Comparison of ENCODE assay signal across 8 cellular contexts in the genomic region with DNA sequence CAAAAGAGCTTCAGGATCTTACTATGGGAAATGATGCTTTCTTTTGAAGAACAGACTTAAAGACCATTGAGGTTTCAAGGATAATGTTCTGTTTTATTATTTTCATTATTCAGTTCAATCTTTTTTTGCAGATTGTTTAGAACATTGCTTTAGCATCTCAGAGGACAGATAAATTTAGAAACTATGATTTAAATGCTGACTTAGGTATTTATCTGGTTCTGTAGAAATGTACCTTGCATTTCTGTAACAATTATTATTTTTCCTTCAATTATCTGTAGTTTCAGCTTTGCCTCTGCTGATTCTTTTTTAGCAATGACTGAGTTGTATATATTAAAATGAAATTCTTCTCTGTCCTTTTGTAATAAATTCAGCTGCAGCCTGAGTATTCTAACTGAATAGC.
"Had no signal": no experiment of that assay in that cellular context is flagged by ENCODE, and none has a peak within 500 bp of the region (broad histone marks: within the 10 kb centered on the region; RNA-seq: fewer than 3 reads in every experiment).

No MANE protein-coding gene starts in this region.

- H3K4me3 ChIP-seq: GM23338 had no signal

- H3K27ac ChIP-seq: KMS-11 had no signal

- H3K9ac ChIP-seq: KMS-11 had no signal

- FAIRE-seq: H1, H54, HTR-8/SVneo had no signal

- DNase-seq: H9, HCEC 1CT, KBM-7 had no signal

- H3K27ac Mint-ChIP-seq: GM23338, H9 had no signal

- H3K4me2 ChIP-seq: GM23338, KMS-11 had no signal

- ATAC-seq: GM23338 had no signal

- H3K4me3 Mint-ChIP-seq: GM23338, H9 had no signal
